1 cellular context compared by ENCODE assay signal in the genomic region with DNA sequence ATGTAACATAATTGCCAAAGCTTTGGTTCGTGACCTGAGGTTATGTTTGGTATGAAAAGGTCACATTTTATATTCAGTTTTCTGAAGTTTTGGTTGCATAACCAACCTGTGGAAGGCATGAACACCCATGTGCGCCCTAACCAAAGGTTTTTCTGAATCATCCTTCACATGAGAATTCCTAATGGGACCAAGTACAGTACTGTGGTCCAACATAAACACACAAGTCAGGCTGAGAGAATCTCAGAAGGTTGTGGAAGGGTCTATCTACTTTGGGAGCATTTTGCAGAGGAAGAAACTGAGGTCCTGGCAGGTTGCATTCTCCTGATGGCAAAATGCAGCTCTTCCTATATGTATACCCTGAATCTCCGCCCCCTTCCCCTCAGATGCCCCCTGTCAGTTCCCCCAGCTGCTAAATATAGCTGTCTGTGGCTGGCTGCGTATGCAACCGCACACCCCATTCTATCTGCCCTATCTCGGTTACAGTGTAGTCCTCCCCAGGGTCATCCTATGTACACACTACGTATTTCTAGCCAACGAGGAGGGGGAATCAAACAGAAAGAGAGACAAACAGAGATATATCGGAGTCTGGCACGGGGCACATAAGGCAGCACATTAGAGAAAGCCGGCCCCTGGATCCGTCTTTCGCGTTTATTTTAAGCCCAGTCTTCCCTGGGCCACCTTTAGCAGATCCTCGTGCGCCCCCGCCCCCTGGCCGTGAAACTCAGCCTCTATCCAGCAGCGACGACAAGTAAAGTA.
TF ChIP-seq lines count a peak whose summit lies in the region.

No MANE protein-coding gene starts in this region.

TF ChIP-seq in GM12878, 131 proteins besides CTCF, POLR2A, EP300 and RAD21 (continued from another document):
- TF ChIP-seq, protein P1, sequence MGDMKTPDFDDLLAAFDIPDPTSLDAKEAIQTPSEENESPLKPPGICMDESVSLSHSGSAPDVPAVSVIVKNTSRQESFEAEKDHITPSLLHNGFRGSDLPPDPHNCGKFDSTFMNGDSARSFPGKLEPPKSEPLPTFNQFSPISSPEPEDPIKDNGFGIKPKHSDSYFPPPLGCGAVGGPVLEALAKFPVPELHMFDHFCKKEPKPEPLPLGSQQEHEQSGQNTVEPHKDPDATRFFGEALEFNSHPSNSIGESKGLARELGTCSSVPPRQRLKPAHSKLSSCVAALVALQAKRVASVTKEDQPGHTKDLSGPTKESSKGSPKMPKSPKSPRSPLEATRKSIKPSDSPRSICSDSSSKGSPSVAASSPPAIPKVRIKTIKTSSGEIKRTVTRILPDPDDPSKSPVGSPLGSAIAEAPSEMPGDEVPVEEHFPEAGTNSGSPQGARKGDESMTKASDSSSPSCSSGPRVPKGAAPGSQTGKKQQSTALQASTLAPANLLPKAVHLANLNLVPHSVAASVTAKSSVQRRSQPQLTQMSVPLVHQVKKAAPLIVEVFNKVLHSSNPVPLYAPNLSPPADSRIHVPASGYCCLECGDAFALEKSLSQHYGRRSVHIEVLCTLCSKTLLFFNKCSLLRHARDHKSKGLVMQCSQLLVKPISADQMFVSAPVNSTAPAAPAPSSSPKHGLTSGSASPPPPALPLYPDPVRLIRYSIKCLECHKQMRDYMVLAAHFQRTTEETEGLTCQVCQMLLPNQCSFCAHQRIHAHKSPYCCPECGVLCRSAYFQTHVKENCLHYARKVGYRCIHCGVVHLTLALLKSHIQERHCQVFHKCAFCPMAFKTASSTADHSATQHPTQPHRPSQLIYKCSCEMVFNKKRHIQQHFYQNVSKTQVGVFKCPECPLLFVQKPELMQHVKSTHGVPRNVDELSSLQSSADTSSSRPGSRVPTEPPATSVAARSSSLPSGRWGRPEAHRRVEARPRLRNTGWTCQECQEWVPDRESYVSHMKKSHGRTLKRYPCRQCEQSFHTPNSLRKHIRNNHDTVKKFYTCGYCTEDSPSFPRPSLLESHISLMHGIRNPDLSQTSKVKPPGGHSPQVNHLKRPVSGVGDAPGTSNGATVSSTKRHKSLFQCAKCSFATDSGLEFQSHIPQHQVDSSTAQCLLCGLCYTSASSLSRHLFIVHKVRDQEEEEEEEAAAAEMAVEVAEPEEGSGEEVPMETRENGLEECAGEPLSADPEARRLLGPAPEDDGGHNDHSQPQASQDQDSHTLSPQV (IDR thresholded peaks at IDR 0.05), result no peak
- TF ChIP-seq, protein P2, sequence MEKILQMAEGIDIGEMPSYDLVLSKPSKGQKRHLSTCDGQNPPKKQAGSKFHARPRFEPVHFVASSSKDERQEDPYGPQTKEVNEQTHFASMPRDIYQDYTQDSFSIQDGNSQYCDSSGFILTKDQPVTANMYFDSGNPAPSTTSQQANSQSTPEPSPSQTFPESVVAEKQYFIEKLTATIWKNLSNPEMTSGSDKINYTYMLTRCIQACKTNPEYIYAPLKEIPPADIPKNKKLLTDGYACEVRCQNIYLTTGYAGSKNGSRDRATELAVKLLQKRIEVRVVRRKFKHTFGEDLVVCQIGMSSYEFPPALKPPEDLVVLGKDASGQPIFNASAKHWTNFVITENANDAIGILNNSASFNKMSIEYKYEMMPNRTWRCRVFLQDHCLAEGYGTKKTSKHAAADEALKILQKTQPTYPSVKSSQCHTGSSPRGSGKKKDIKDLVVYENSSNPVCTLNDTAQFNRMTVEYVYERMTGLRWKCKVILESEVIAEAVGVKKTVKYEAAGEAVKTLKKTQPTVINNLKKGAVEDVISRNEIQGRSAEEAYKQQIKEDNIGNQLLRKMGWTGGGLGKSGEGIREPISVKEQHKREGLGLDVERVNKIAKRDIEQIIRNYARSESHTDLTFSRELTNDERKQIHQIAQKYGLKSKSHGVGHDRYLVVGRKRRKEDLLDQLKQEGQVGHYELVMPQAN (conservative IDR thresholded peaks at IDR 0.05), result no peak
- TF ChIP-seq, protein P3, sequence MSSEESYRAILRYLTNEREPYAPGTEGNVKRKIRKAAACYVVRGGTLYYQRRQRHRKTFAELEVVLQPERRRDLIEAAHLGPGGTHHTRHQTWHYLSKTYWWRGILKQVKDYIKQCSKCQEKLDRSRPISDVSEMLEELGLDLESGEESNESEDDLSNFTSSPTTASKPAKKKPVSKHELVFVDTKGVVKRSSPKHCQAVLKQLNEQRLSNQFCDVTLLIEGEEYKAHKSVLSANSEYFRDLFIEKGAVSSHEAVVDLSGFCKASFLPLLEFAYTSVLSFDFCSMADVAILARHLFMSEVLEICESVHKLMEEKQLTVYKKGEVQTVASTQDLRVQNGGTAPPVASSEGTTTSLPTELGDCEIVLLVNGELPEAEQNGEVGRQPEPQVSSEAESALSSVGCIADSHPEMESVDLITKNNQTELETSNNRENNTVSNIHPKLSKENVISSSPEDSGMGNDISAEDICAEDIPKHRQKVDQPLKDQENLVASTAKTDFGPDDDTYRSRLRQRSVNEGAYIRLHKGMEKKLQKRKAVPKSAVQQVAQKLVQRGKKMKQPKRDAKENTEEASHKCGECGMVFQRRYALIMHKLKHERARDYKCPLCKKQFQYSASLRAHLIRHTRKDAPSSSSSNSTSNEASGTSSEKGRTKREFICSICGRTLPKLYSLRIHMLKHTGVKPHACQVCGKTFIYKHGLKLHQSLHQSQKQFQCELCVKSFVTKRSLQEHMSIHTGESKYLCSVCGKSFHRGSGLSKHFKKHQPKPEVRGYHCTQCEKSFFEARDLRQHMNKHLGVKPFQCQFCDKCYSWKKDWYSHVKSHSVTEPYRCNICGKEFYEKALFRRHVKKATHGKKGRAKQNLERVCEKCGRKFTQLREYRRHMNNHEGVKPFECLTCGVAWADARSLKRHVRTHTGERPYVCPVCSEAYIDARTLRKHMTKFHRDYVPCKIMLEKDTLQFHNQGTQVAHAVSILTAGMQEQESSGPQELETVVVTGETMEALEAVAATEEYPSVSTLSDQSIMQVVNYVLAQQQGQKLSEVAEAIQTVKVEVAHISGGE (CRISPR knock-in tag; IDR thresholded peaks at IDR 0.05), result no peak
- no peak for TF ChIP-seq NFYA (IDR thresholded peaks at IDR 0.05; ENCODE audit: borderline replicate concordance, low read depth, low read length)
- no peak for TF ChIP-seq ZBED1 (IDR thresholded peaks at IDR 0.05; ENCODE audit: borderline replicate concordance)
- TF ChIP-seq ZZZ3 (IDR thresholded peaks at IDR 0.05; ENCODE audit: control insufficient read depth, insufficient read length, low read depth), result no peak
- TF ChIP-seq, protein P4, sequence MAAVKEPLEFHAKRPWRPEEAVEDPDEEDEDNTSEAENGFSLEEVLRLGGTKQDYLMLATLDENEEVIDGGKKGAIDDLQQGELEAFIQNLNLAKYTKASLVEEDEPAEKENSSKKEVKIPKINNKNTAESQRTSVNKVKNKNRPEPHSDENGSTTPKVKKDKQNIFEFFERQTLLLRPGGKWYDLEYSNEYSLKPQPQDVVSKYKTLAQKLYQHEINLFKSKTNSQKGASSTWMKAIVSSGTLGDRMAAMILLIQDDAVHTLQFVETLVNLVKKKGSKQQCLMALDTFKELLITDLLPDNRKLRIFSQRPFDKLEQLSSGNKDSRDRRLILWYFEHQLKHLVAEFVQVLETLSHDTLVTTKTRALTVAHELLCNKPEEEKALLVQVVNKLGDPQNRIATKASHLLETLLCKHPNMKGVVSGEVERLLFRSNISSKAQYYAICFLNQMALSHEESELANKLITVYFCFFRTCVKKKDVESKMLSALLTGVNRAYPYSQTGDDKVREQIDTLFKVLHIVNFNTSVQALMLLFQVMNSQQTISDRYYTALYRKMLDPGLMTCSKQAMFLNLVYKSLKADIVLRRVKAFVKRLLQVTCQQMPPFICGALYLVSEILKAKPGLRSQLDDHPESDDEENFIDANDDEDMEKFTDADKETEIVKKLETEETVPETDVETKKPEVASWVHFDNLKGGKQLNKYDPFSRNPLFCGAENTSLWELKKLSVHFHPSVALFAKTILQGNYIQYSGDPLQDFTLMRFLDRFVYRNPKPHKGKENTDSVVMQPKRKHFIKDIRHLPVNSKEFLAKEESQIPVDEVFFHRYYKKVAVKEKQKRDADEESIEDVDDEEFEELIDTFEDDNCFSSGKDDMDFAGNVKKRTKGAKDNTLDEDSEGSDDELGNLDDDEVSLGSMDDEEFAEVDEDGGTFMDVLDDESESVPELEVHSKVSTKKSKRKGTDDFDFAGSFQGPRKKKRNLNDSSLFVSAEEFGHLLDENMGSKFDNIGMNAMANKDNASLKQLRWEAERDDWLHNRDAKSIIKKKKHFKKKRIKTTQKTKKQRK (IDR thresholded peaks at IDR 0.05; ENCODE audit: low read depth, low read length), result no peak
- TF ChIP-seq, protein P5, sequence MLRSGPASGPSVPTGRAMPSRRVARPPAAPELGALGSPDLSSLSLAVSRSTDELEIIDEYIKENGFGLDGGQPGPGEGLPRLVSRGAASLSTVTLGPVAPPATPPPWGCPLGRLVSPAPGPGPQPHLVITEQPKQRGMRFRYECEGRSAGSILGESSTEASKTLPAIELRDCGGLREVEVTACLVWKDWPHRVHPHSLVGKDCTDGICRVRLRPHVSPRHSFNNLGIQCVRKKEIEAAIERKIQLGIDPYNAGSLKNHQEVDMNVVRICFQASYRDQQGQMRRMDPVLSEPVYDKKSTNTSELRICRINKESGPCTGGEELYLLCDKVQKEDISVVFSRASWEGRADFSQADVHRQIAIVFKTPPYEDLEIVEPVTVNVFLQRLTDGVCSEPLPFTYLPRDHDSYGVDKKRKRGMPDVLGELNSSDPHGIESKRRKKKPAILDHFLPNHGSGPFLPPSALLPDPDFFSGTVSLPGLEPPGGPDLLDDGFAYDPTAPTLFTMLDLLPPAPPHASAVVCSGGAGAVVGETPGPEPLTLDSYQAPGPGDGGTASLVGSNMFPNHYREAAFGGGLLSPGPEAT (IDR thresholded peaks at IDR 0.05; ENCODE audit: low read depth), result no peak
- TF ChIP-seq BMI1 (IDR thresholded peaks at IDR 0.05; ENCODE audit: borderline replicate concordance), result no peak
- no peak for TF ChIP-seq HDAC6 (IDR thresholded peaks at IDR 0.05; ENCODE audit: unreplicated experiment)
